ENCODE assay signal across 9 cellular contexts in the genomic region with DNA sequence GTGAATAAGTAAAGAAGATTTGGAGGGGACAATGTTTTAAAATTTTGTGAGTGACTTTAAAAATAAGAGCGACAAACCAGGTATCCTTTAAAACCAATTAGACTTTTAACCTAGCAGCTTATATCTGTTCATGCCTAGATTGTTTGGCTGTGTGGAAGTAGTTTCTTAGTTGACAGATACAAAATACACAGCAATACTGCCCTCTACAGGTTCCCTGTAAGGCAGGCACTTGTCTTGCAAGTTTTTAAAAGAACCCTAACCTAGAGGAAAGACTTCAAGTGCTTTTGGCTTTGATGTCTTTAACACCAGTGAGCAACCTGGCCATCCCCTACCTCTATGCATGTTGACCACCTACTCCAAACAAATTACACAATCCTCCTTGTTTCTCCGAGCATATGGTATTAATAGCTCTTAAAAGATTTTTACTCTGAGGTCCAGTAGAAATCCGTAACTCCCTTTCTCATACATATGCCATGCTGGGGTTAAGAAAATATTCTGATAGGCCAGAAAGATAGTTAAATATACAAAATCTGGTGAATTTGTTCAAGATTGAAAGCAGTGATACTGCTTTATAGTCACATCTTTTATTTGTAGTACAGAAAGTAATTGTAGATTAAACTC.
A peak's percentile ranks its signal among the peaks of the same experiment; 100 is the strongest.
DNase-seq lines count a peak whose midpoint lies in the region; ATAC-seq and TF ChIP-seq lines count a peak whose summit lies in the region.
"Had no signal": no experiment of that assay in that cellular context is flagged by ENCODE, and none has a peak within 500 bp of the region (broad histone marks: within the 10 kb centered on the region; RNA-seq: fewer than 3 reads in every experiment).

No MANE protein-coding gene starts in this region.

- no peak overlapping the region for H3K4me3 ChIP-seq in suprapubic skin

- peak; percentile 59 for ATAC-seq in GM21447 (IDR thresholded peaks at IDR 0.05; ENCODE audit: unreplicated experiment)
- ATAC-seq: activated T-cell treated with anti-CD3 and anti-CD28 coated beads, Interleukin-2, amount 50 U/mL, for 72 hours had no signal

- H3K9me3 ChIP-seq in suprapubic skin, result no peaks in the 10 kb centered on the region

- POLR2A ChIA-PET in activated CD4-positive, alpha-beta memory T cell treated with anti-CD3 and anti-CD28 coated beads for 36 hours (lab: Charles Lee), result no interaction called here

- peak overlapping the region in 1 of 5 experiments; percentile 56 for H3K27ac Mint-ChIP-seq in brain
- no peak overlapping the region for H3K27ac Mint-ChIP-seq in activated CD4-positive, alpha-beta memory T cell treated with anti-CD3 and anti-CD28 coated beads for 36 hours
- H3K27ac Mint-ChIP-seq: activated T-cell treated with anti-CD3 and anti-CD28 coated beads, Interleukin-2, amount 50 U/mL, for 72 hours had no signal

- H3K4me3 Mint-ChIP-seq in brain, result no peak overlapping the region
- no peak overlapping the region for H3K4me3 Mint-ChIP-seq in activated CD4-positive, alpha-beta memory T cell treated with anti-CD3 and anti-CD28 coated beads for 36 hours
- H3K4me3 Mint-ChIP-seq: activated T-cell treated with anti-CD3 and anti-CD28 coated beads, Interleukin-2, amount 50 U/mL, for 72 hours had no signal

- peak; percentile 78 to 85 for TF ChIP-seq CTCF in brain (conservative IDR thresholded peaks at IDR 0.05)
- peak; percentile 80 to 82 for TF ChIP-seq CTCF in suprapubic skin (IDR thresholded peaks at IDR 0.05)

- H3K36me3 Mint-ChIP-seq in brain, result no peaks in the 10 kb centered on the region
- H3K36me3 Mint-ChIP-seq in activated CD4-positive, alpha-beta memory T cell treated with anti-CD3 and anti-CD28 coated beads for 36 hours, result no peaks in the 10 kb centered on the region

- peaks cover 28% of the 10 kb centered on the region for H3K4me1 ChIP-seq in suprapubic skin

- CTCF ChIA-PET in activated CD4-positive, alpha-beta memory T cell treated with anti-CD3 and anti-CD28 coated beads for 36 hours (lab: Charles Lee), result interaction anchor here (1.2 to 2.5 kb wide), 4 partner anchors 10 to 664 kb away, joined by 3 to 13 read pairs (median 6); no protein-coding TSS in a partner anchor

- peaks cover 6% of the 10 kb centered on the region for H3K27me3 Mint-ChIP-seq in brain
- H3K27me3 Mint-ChIP-seq in activated CD4-positive, alpha-beta memory T cell treated with anti-CD3 and anti-CD28 coated beads for 36 hours, result no peaks in the 10 kb centered on the region

- TF ChIP-seq POLR2A in suprapubic skin (IDR thresholded peaks at IDR 0.05), result no peak

- intact Hi-C loops in activated CD4-positive, alpha-beta memory T cell treated with anti-CD3 and anti-CD28 coated beads for 36 hours (cut with micrococcal nuclease), result loop anchor here (1.0 kb wide), 1 partner anchor 601 kb away; no protein-coding TSS in a partner anchor

- no peak for TF ChIP-seq EP300 in suprapubic skin (IDR thresholded peaks at IDR 0.05)

- H3K27me3 ChIP-seq in suprapubic skin, result no peaks in the 10 kb centered on the region

- WGBS in suprapubic skin, result 36% methylated on average over 3 of the region's 3 CpGs

- DNase-seq in EL (peak; percentile 66), HPDE6-E6E7 (ENCODE audit: extremely low spot score) (peak; percentile 20), NCI-H69 (lab: John Stamatoyannopoulos, UW) (peak; percentile 70), inferior parietal cortex (ENCODE audit: extremely low spot score) (peak; percentile 90), suprapubic skin (ENCODE audit: low spot score in 2 of 2) (no peak)
- no peak for DNase-seq in activated CD4-positive, alpha-beta memory T cell treated with anti-CD3 and anti-CD28 coated beads for 36 hours

- no peak overlapping the region for H3K27ac ChIP-seq in suprapubic skin

- H3K36me3 ChIP-seq in suprapubic skin, result no peaks in the 10 kb centered on the region

- no peaks in the 10 kb centered on the region for H3K9me3 Mint-ChIP-seq in brain
- no peaks in the 10 kb centered on the region for H3K9me3 Mint-ChIP-seq in activated CD4-positive, alpha-beta memory T cell treated with anti-CD3 and anti-CD28 coated beads for 36 hours
- H3K9me3 Mint-ChIP-seq: activated T-cell treated with anti-CD3 and anti-CD28 coated beads, Interleukin-2, amount 50 U/mL, for 72 hours had no signal

- H3K4me1 Mint-ChIP-seq in brain, result peaks cover 35% of the 10 kb centered on the region
- H3K4me1 Mint-ChIP-seq in activated CD4-positive, alpha-beta memory T cell treated with anti-CD3 and anti-CD28 coated beads for 36 hours (ENCODE audit: low read depth), result no peaks in the 10 kb centered on the region

Comparison
In these comparisons a context has a peak if more than half of its experiments do, and no peak if none do; other contexts are left out.
1. DNase-seq: peak in EL (single experiment), HPDE6-E6E7 (single experiment), NCI-H69 (single experiment) and inferior parietal cortex (single experiment); none in suprapubic skin (0 of 2) and activated CD4-positive, alpha-beta memory T cell treated with anti-CD3 and anti-CD28 coated beads for 36 hours (single experiment).